In the genomic region with DNA sequence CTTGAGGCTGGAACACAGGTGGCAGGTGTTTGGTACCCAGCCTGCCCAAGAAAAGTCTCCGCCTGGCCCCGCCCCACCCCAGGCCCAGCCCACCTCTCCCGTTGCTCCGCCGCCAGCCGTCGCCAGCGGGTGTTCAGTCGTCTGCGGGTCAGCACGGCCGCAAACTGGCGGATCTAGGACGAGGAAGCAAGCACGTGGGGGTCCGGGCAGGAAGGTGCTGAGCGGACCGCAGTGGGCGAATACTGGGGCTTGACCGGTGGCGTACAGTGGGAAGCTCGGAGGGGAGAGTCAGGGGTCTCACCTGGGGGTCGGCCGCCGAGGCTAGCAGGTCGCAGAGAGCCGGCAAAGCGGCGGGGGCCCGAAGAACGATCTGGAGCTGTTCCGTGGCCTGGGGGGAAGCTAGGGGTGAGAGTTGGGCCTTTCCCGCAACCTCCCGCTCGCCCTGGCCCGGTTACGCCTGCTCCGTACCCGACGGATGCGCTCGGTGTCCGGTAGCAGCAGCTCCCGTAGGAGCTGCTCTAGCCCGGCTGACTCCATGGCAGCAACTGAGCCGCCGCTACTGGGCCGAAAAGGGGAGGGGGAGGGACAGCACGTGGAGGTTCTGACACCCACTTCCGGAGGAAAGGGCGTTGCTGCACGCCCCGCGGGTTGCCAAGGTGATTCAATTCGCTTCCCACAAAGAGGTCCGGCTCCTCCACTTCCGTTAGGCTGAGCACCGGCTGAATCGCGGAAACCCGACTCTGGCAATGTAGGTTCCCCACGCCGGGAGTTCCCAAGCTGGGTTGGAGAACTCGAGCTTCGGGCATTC, we compare ENCODE assay signal across 8 cellular contexts. TPM values are rescaled to one million over a fixed set of nuclear protein-coding genes. Genes with fewer than 3 reads are reported as not detected.
DNase-seq lines count a peak whose midpoint lies in the region; ATAC-seq and TF ChIP-seq lines count a peak whose summit lies in the region.

A gene with protein sequence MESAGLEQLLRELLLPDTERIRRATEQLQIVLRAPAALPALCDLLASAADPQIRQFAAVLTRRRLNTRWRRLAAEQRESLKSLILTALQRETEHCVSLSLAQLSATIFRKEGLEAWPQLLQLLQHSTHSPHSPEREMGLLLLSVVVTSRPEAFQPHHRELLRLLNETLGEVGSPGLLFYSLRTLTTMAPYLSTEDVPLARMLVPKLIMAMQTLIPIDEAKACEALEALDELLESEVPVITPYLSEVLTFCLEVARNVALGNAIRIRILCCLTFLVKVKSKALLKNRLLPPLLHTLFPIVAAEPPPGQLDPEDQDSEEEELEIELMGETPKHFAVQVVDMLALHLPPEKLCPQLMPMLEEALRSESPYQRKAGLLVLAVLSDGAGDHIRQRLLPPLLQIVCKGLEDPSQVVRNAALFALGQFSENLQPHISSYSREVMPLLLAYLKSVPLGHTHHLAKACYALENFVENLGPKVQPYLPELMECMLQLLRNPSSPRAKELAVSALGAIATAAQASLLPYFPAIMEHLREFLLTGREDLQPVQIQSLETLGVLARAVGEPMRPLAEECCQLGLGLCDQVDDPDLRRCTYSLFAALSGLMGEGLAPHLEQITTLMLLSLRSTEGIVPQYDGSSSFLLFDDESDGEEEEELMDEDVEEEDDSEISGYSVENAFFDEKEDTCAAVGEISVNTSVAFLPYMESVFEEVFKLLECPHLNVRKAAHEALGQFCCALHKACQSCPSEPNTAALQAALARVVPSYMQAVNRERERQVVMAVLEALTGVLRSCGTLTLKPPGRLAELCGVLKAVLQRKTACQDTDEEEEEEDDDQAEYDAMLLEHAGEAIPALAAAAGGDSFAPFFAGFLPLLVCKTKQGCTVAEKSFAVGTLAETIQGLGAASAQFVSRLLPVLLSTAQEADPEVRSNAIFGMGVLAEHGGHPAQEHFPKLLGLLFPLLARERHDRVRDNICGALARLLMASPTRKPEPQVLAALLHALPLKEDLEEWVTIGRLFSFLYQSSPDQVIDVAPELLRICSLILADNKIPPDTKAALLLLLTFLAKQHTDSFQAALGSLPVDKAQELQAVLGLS (minus strand): TSS at position 566 of the 808 bp plus-strand sequence. CDS start 29 bp downstream, at position 537.

- CTCF ChIA-PET in PC-3 (lab: Charles Lee), result no interaction called here

- ATAC-seq in GM21619 (IDR thresholded peaks at IDR 0.05; ENCODE audit: unreplicated experiment), result peak; percentile 89
- ATAC-seq in PC-3, result peak; percentile 90

- peak within 1 kb of the TSS; percentile 64 for H3K27ac ChIP-seq in PC-3 (ENCODE audit: low read length)

- H3K9ac ChIP-seq in PC-3 (ENCODE audit: low read length), result peak within 1 kb of the TSS; percentile 90

- H3K4me2 ChIP-seq in PC-3 (ENCODE audit: low read length), result peak within 1 kb of the TSS; percentile 86

- H3K4me1 ChIP-seq in PC-3 (ENCODE audit: insufficient read depth, low read length), result peaks cover 8% of the 10 kb centered on the region

- H3K9me3 ChIP-seq in PC-3 (ENCODE audit: low read length), result no peaks in the 10 kb centered on the region

- BruUV-seq in PC-3 (replicated peaks; lab: Mats Ljungman, UMichigan), result TSS peak; percentile 69

- H3K9me2 ChIP-seq in PC-3 (replicated peaks; ENCODE audit: low read length), result no peaks in the 10 kb centered on the region

- POLR2A ChIA-PET in PC-3 (lab: Charles Lee; ENCODE audit: unreplicated experiment), result no interaction called here

- peak within 1 kb of the TSS; percentile 85 for H3K4me3 ChIP-seq in Jurkat, Clone E6-1 (ENCODE audit: low read length)
- H3K4me3 ChIP-seq in PC-3 (ENCODE audit: low read length) (peak within 1 kb of the TSS; percentile 76), epithelial cell of proximal tubule (ENCODE audit: low read depth, low read length) (peak within 1 kb of the TSS; percentile 93)

- H2AFZ ChIP-seq in PC-3 (ENCODE audit: low read length), result peak within 1 kb of the TSS; percentile 54

- H3K27me3 ChIP-seq in PC-3 (ENCODE audit: low read length), result no peaks in the 10 kb centered on the region

- H3F3A ChIP-seq in PC-3 (ENCODE audit: low read length, unreplicated experiment), result no peaks in the 10 kb centered on the region

- TF ChIP-seq CTCF in PC-3 (conservative IDR thresholded peaks at IDR 0.05; ENCODE audit: low read depth, low read length) (no peak), epithelial cell of proximal tubule (conservative IDR thresholded peaks at IDR 0.05; ENCODE audit: low read depth, low read length) (no peak)

- DNase-seq in DMS153 treated with DMSO at 0.1 percent for 48 hours (lab: John Stamatoyannopoulos, UW; ENCODE audit: unreplicated experiment), result peak; percentile 95
- DNase-seq in Jurkat, Clone E6-1 (ENCODE audit: low read depth, low spot score), result peak; percentile 98
- peak; percentile 98 for DNase-seq in PC-3
- DNase-seq in activated T-cell treated with anti-CD3 and anti-CD28 coated beads for 48 hours (ENCODE audit: low read depth), result peak; percentile 88
- peak; percentile 84 for DNase-seq in epithelial cell of proximal tubule (ENCODE audit: low read depth)
- DNase-seq in mucosa of gallbladder (ENCODE audit: low spot score), result peak; percentile 96
- DNase-seq in stimulated activated CD8-positive, alpha-beta memory T cell treated with anti-CD3 and anti-CD28 coated beads, Interleukin-4, amount 100 ng/mL, for 24 hours (ENCODE audit: low read depth), result peak; percentile 92

- intact Hi-C loops in PC-3 (cut with micrococcal nuclease), result no loop called here

- H4K20me1 ChIP-seq in PC-3 (ENCODE audit: low read length), result no peaks in the 10 kb centered on the region

- peaks cover 44% of the 10 kb centered on the region for H3K79me2 ChIP-seq in PC-3 (ENCODE audit: low read length)

- H3K36me3 ChIP-seq in PC-3 (ENCODE audit: low read depth, low read length), result peaks cover 24% of the 10 kb centered on the region; the same call in 1 of the 2 replicates

RNA-seq across cellular contexts. Expression of the gene that starts here (rescaled TPM):
- polyA plus RNA-seq in Jurkat, Clone E6-1 (2012; ENCODE audit: insufficient read depth, insufficient read length), result 34.3 TPM
- total RNA-seq in PC-3 (2014; rRNA removed) (193 and 211 TPM in 2 replicates), epithelial cell of proximal tubule (60.4 and 102 TPM in 2 replicates), mucosa of gallbladder (23.0 TPM)

Comparison
In these comparisons a context has a peak if more than half of its experiments do, and no peak if none do; other contexts are left out.
1. Peak in every context shown above with its lines: DNase-seq, ATAC-seq, H3K4me3 ChIP-seq and H3K27ac ChIP-seq.